ENCODE assay signal across 1 cellular context in the genomic region with DNA sequence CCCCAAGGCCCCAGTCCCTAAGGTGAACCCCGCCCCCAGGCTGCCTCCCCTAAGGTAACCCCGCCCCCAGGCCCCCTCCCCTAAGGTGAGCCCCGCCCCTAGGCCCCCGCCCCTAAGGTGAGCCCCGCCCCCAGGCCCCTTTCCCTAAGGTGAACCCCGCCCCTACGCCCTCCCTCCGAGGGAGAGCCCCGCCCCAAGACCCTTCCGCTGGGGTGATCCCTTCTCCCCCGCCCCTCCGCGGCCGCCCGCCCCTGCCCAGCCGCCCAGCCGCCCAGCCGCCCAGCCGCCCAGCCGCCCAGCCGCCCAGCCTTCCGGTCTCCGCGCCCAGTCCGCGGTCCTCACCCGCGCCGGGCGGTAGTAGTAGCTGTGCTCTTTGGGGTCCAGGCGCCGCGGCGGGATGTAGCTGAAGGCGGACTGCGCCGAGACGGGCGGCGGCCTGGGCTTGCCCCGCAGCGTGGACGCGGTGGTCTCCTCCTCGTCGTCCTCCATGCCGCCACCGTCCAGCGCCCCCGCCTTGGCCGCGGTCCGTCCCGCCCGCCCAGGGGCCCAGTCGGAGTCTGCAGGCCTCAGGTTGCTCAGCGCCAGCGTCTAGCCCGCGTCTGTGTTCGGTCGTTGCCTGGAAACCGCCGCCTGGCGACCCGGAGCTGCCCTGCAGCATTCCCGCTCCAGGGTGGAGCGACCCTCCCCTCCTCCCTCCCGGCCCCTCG.
TF ChIP-seq lines count a peak whose summit lies in the region.

CFAP90 (minus strand) TSS at position 601 of the 707 bp plus-strand sequence; CDS start at position 489, 112 bp downstream.

TF ChIP-seq in IMR-90, 13 proteins besides CTCF, POLR2A, EP300 and RAD21:
- TF ChIP-seq MAZ (IDR thresholded peaks at IDR 0.05; ENCODE audit: borderline replicate concordance, low read depth, low read length) (no peak), USF2 (IDR thresholded peaks at IDR 0.05; ENCODE audit: low read depth, low read length) (no peak), MAFK (IDR thresholded peaks at IDR 0.05; ENCODE audit: low read depth, low read length) (no peak), BHLHE40 (IDR thresholded peaks at IDR 0.05; ENCODE audit: low read depth, low read length) (no peak), CHD1 (IDR thresholded peaks at IDR 0.05; ENCODE audit: low read depth, low read length) (no peak), MXI1 (IDR thresholded peaks at IDR 0.05; ENCODE audit: borderline replicate concordance, low read depth, low read length) (no peak), RFX5 (IDR thresholded peaks at IDR 0.05; ENCODE audit: low read depth, low read length) (no peak), FOS (IDR thresholded peaks at IDR 0.05; ENCODE audit: low read depth, low read length) (no peak), SMC3 (IDR thresholded peaks at IDR 0.05; ENCODE audit: low read depth, low read length) (no peak), RCOR1 (IDR thresholded peaks at IDR 0.05; ENCODE audit: insufficient replicate concordance, low read length) (no peak), NFE2L2 (IDR thresholded peaks at IDR 0.05; ENCODE audit: low read depth, low read length) (no peak), CEBPB (IDR thresholded peaks at IDR 0.05; ENCODE audit: low read depth, low read length) (no peak)
- TF ChIP-seq, protein P1, sequence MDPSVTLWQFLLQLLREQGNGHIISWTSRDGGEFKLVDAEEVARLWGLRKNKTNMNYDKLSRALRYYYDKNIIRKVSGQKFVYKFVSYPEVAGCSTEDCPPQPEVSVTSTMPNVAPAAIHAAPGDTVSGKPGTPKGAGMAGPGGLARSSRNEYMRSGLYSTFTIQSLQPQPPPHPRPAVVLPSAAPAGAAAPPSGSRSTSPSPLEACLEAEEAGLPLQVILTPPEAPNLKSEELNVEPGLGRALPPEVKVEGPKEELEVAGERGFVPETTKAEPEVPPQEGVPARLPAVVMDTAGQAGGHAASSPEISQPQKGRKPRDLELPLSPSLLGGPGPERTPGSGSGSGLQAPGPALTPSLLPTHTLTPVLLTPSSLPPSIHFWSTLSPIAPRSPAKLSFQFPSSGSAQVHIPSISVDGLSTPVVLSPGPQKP (IDR thresholded peaks at IDR 0.05; ENCODE audit: borderline replicate concordance, low read depth, low read length), result no peak
